ENCODE assay signal across 10 cellular contexts in genomic region chr1:153626477-153626928, GRCh38. TPM values are rescaled to one million over a fixed set of nuclear protein-coding genes. Genes with fewer than 3 reads are reported as not detected.
A peak's percentile ranks its signal among the peaks of the same experiment; 100 is the strongest.
DNase-seq lines count a peak whose midpoint lies in the region; ATAC-seq and TF ChIP-seq lines count a peak whose summit lies in the region.
"Had no signal": no experiment of that assay in that cellular context is flagged by ENCODE, and none has a peak within 500 bp of the region (broad histone marks: within the 10 kb centered on the region; RNA-seq: fewer than 3 reads in every experiment).

No MANE protein-coding gene starts in this region.

- H3K27me3 ChIP-seq in Loucy (ENCODE audit: insufficient read depth, low read length, poor library complexity, severe bottlenecking) (no peaks in the 10 kb centered on the region), mesendoderm (ENCODE audit: insufficient read depth, low read length, poor library complexity) (no peaks in the 10 kb centered on the region), thyroid gland (no peaks in the 10 kb centered on the region)

- no peak overlapping the region for H3K4ac ChIP-seq in mesendoderm (ENCODE audit: low read depth, low read length)

- intact Hi-C loops in thyroid gland (cut with DNase I) = no loop called here

- H3K4me1 ChIP-seq in Loucy (ENCODE audit: insufficient read depth, low read length, poor library complexity, severe bottlenecking) (peaks cover 26% of the 10 kb centered on the region), mesendoderm (ENCODE audit: control insufficient read depth, low read depth, low read length) (peaks cover 2% of the 10 kb centered on the region), thyroid gland (peaks cover 67 to 76% of the 10 kb centered on the region in 2 donors)

- peak overlapping the region; percentile 88 for H3K18ac ChIP-seq in mesendoderm (ENCODE audit: low read length)

- no peaks in the 10 kb centered on the region for H3F3A ChIP-seq in Loucy (ENCODE audit: low read depth)

- H3K27ac ChIP-seq in mesendoderm (ENCODE audit: low read depth, low read length) (no peak overlapping the region), thyroid gland (peak overlapping the region; percentile 96 to 99 (median 96))

- no peak overlapping the region for H2BK5ac ChIP-seq in mesendoderm (ENCODE audit: low read length)

- ATAC-seq in HG03039 (IDR thresholded peaks at IDR 0.05; ENCODE audit: unreplicated experiment) = no peak

- no peak for TF ChIP-seq POLR2A in thyroid gland (IDR thresholded peaks at IDR 0.05)

- TF ChIP-seq CTCF in Loucy (conservative IDR thresholded peaks at IDR 0.05; ENCODE audit: low read length) (no peak), choroid plexus epithelial cell (conservative IDR thresholded peaks at IDR 0.05; ENCODE audit: low read depth, low read length) (no peak), thyroid gland (IDR thresholded peaks at IDR 0.05) (no peak)

- no peak overlapping the region for H4K5ac ChIP-seq in mesendoderm (ENCODE audit: low read length)

- no peak overlapping the region for H2BK15ac ChIP-seq in mesendoderm (replicated peaks; ENCODE audit: low read depth)

- H2BK120ac ChIP-seq in mesendoderm (ENCODE audit: low read depth, low read length) = no peak overlapping the region

- H3K79me1 ChIP-seq in mesendoderm (ENCODE audit: low read length) = no peaks in the 10 kb centered on the region

- no peak overlapping the region for H3K4me3 ChIP-seq in Loucy (ENCODE audit: low read length, poor library complexity, severe bottlenecking)
- peak overlapping the region; percentile 74 for H3K4me3 ChIP-seq in choroid plexus epithelial cell (ENCODE audit: low read depth, low read length)
- no peak overlapping the region for H3K4me3 ChIP-seq in mesendoderm (ENCODE audit: low read length)
- H3K4me3 ChIP-seq in thyroid gland (replicated peaks in 1 of 3) = peak overlapping the region in 2 of 3 donors; percentile 2 to 47

- DNase-seq in choroid plexus epithelial cell (ENCODE audit: low read depth) (no peak), mesendoderm (no peak), thyroid gland (no peak), MV-4-11 (lab: John Stamatoyannopoulos, UW) (no peak), DMS79 treated with DMSO at 0.1 percent for 48 hours (lab: John Stamatoyannopoulos, UW) (no peak)
- DNase-seq: activated CD8-positive, alpha-beta T cell treated with anti-CD3 and anti-CD28 coated beads for 36 hours; erythroblast; NCI-H526 had no signal

- H3K9ac ChIP-seq in Loucy (ENCODE audit: low read depth, low read length, poor library complexity, severe bottlenecking) (peak overlapping the region; percentile 41), mesendoderm (ENCODE audit: low read length) (peak overlapping the region; percentile 83)

- no peaks in the 10 kb centered on the region for H4K20me1 ChIP-seq in Loucy (ENCODE audit: insufficient read depth, low read length, poor library complexity, severe bottlenecking)

- no peaks in the 10 kb centered on the region for H3K36me3 ChIP-seq in Loucy (ENCODE audit: insufficient read depth, low read length)
- H3K36me3 ChIP-seq in mesendoderm (ENCODE audit: control insufficient read depth, insufficient read depth, low read length) = no peaks in the 10 kb centered on the region
- H3K36me3 ChIP-seq in thyroid gland = peaks cover 0 to 2% of the 10 kb centered on the region in 2 donors

- WGBS in mesendoderm (ENCODE audit: extremely low coverage, insufficient coverage, low lambda C conversion rate) = no CpG with 5 or more reads among the region's 4 CpGs
- WGBS in thyroid gland, 2 donors = 23 to 29% methylated on average over 4 of the region's 4 CpGs

- no peak overlapping the region for H2AFZ ChIP-seq in Loucy (ENCODE audit: low read length)

- no peaks in the 10 kb centered on the region for H3K9me2 ChIP-seq in Loucy (replicated peaks; ENCODE audit: low read depth, low read length)

- no peak overlapping the region for H2AK5ac ChIP-seq in mesendoderm (ENCODE audit: low read length)

- H3K79me2 ChIP-seq in Loucy (ENCODE audit: insufficient read depth, low read length) (no peaks in the 10 kb centered on the region), mesendoderm (ENCODE audit: control insufficient read depth, insufficient read depth, low read length) (no peaks in the 10 kb centered on the region)

- no peak overlapping the region for H3K23ac ChIP-seq in mesendoderm (ENCODE audit: low read length)

- H4K8ac ChIP-seq in mesendoderm (ENCODE audit: low read depth, low read length) = no peak overlapping the region

- H3K56ac ChIP-seq in mesendoderm (ENCODE audit: low read length) = peak overlapping the region; percentile 89

- no peaks in the 10 kb centered on the region for H3K9me3 ChIP-seq in Loucy (ENCODE audit: insufficient read depth, low read depth, low read length)
- no peaks in the 10 kb centered on the region for H3K9me3 ChIP-seq in thyroid gland

- H3K4me2 ChIP-seq in Loucy (ENCODE audit: low read depth, low read length, poor library complexity, severe bottlenecking) (no peak overlapping the region), mesendoderm (ENCODE audit: low read length) (peak overlapping the region; percentile 82)

RNA-seq across cellular contexts. Expression of gene S100A13, which starts 0.8 kb away (rescaled TPM):
- 68.1 TPM for polyA plus RNA-seq in mesendoderm (2013, experiment 1 of 2)
- polyA plus RNA-seq in mesendoderm (2013, experiment 2 of 2) = 65.7 TPM
- total RNA-seq in thyroid gland = 100 to 1,000 TPM; 219 to 545 (median 343) TPM

RNA-seq across cellular contexts. Expression of gene S100A1, which starts 1.7 kb away (rescaled TPM):
- 0.29 TPM for polyA plus RNA-seq in mesendoderm (2013, experiment 1 of 2)
- 0.32 TPM for polyA plus RNA-seq in mesendoderm (2013, experiment 2 of 2)
- total RNA-seq in thyroid gland = 100 to 1,000 TPM; 139 to 498 (median 231) TPM
- total RNA-seq: activated CD8-positive, alpha-beta T cell treated with anti-CD3 and anti-CD28 coated beads for 36 hours had no signal

RNA-seq across cellular contexts. Expression of gene CHTOP, which starts 7.4 kb away (rescaled TPM):
- 88.9 TPM for polyA plus RNA-seq in mesendoderm (2013, experiment 1 of 2)
- 88.2 TPM for polyA plus RNA-seq in mesendoderm (2013, experiment 2 of 2)
- total RNA-seq in thyroid gland = 100 to 1,000 TPM in 3 of 4 donors, 10 to 100 TPM in 1; 99.1 to 124 (median 105) TPM

RNA-seq across cellular contexts. Expression of gene S100A14, which starts 10.4 kb away (rescaled TPM):
- 2.4 TPM for polyA plus RNA-seq in mesendoderm (2013, experiment 1 of 2)
- 2.6 TPM for polyA plus RNA-seq in mesendoderm (2013, experiment 2 of 2)
- total RNA-seq in thyroid gland = 100 to 1,000 TPM; 112 to 175 (median 132) TPM
- total RNA-seq: activated CD8-positive, alpha-beta T cell treated with anti-CD3 and anti-CD28 coated beads for 36 hours had no signal

RNA-seq across cellular contexts. Expression of gene S100A16, which starts 13.6 kb away (rescaled TPM):
- 12.7 TPM for polyA plus RNA-seq in mesendoderm (2013, experiment 1 of 2)
- polyA plus RNA-seq in mesendoderm (2013, experiment 2 of 2) = 13.5 TPM
- 100 to 1,000 TPM in 1 of 4 donors, 10 to 100 TPM in 3; 62.7 to 104 (median 76.3) TPM for total RNA-seq in thyroid gland
- total RNA-seq: activated CD8-positive, alpha-beta T cell treated with anti-CD3 and anti-CD28 coated beads for 36 hours had no signal

Comparison
In these comparisons a context has a peak if more than half of its experiments do, and no peak if none do; other contexts are left out.
1. H3K4me3 ChIP-seq: peak in choroid plexus epithelial cell (single experiment) and thyroid gland (2 of 3); none in Loucy (single experiment) and mesendoderm (single experiment).